In genomic region chr19:1355974-1356865, GRCh38 we compare ENCODE assay signal across 7 cellular contexts. TPM values are rescaled to one million over a fixed set of nuclear protein-coding genes. Genes with fewer than 3 reads are reported as not detected.
DNase-seq lines count a peak whose midpoint lies in the region; ATAC-seq and TF ChIP-seq lines count a peak whose summit lies in the region.

No MANE protein-coding gene starts in this region.

- no peaks in the 10 kb centered on the region for H3K27me3 Mint-ChIP-seq in activated T-helper 2 cell treated with anti-CD3 and anti-CD28 coated beads, Interferon-gamma antibody, Interleukin-2, Interleukin-4, amounts not matched to agents 10 μg/mL and 5 μg/mL and 100 μg/mL, durations not matched to agents 14 hours and 24 hours and 36 hours (ENCODE audit: low read depth)

- peaks cover 9 to 16% of the 10 kb centered on the region in 2 donors for H3K36me3 ChIP-seq in stomach smooth muscle (ENCODE audit: control insufficient read depth in 2 of 2, insufficient read depth in 2 of 2, low read length in 2 of 2)

- intact Hi-C loops in activated T-helper 2 cell treated with anti-CD3 and anti-CD28 coated beads, Interferon-gamma antibody, Interleukin-2, Interleukin-4, amounts not matched to agents 10 μg/mL and 5 μg/mL and 100 μg/mL, durations not matched to agents 14 hours and 24 hours and 36 hours (cut with micrococcal nuclease): no loop called here

- H3K4me3 ChIP-seq in HFF-Myc (replicated peaks; ENCODE audit: low read depth, low read length) (peak overlapping the region; percentile 73), iPS-18c (ENCODE audit: insufficient read depth, low read depth, low read length) (peak overlapping the region; percentile 83), stomach smooth muscle (ENCODE audit: low read length in 2 of 2) (peak overlapping the region; percentile 67 to 81)

- ATAC-seq in HG02938 (IDR thresholded peaks at IDR 0.05; ENCODE audit: unreplicated experiment): no peak
- no peak for ATAC-seq in HG03521 (IDR thresholded peaks at IDR 0.05; ENCODE audit: unreplicated experiment)

- peaks cover 39% of the 10 kb centered on the region for H3K36me3 Mint-ChIP-seq in activated T-helper 2 cell treated with anti-CD3 and anti-CD28 coated beads, Interferon-gamma antibody, Interleukin-2, Interleukin-4, amounts not matched to agents 10 μg/mL and 5 μg/mL and 100 μg/mL, durations not matched to agents 14 hours and 24 hours and 36 hours (ENCODE audit: low read depth)

- H3K27ac ChIP-seq in stomach smooth muscle (ENCODE audit: low read length): peak overlapping the region; percentile 49

- no peak for TF ChIP-seq CTCF in HFF-Myc (IDR thresholded peaks at IDR 0.05; ENCODE audit: low read depth, low read length, missing control alignments)

- H3K27ac Mint-ChIP-seq in activated T-helper 2 cell treated with anti-CD3 and anti-CD28 coated beads, Interferon-gamma antibody, Interleukin-2, Interleukin-4, amounts not matched to agents 10 μg/mL and 5 μg/mL and 100 μg/mL, durations not matched to agents 14 hours and 24 hours and 36 hours: peak overlapping the region; percentile 79

- H3K9me3 Mint-ChIP-seq in activated T-helper 2 cell treated with anti-CD3 and anti-CD28 coated beads, Interferon-gamma antibody, Interleukin-2, Interleukin-4, amounts not matched to agents 10 μg/mL and 5 μg/mL and 100 μg/mL, durations not matched to agents 14 hours and 24 hours and 36 hours: no peaks in the 10 kb centered on the region

- H3K4me3 Mint-ChIP-seq in activated T-helper 2 cell treated with anti-CD3 and anti-CD28 coated beads, Interferon-gamma antibody, Interleukin-2, Interleukin-4, amounts not matched to agents 10 μg/mL and 5 μg/mL and 100 μg/mL, durations not matched to agents 14 hours and 24 hours and 36 hours (ENCODE audit: low read depth): peak overlapping the region; percentile 96

- no peaks in the 10 kb centered on the region for H3K9me3 ChIP-seq in iPS-18c (ENCODE audit: control insufficient read depth, insufficient read depth, low read length)
- H3K9me3 ChIP-seq in stomach smooth muscle (ENCODE audit: control insufficient read depth in 2 of 2, low read length in 2 of 2): no peaks in the 10 kb centered on the region

- H3K9ac ChIP-seq in stomach smooth muscle (ENCODE audit: low read length in 2 of 2): peak overlapping the region; percentile 51 to 78

- DNase-seq in HFF-Myc (ENCODE audit: extremely low read depth, low read depth): no peak
- DNase-seq in activated T-helper 2 cell treated with anti-CD3 and anti-CD28 coated beads, Interferon-gamma antibody, Interleukin-2, Interleukin-4, amounts not matched to agents 10 μg/mL and 5 μg/mL and 100 μg/mL, durations not matched to agents 14 hours and 24 hours and 36 hours (ENCODE audit: low spot score): no peak
- DNase-seq in stimulated activated CD8-positive, alpha-beta memory T cell treated with anti-CD3 and anti-CD28 coated beads, Interleukin-4, amount 100 ng/mL, for 48 hours: no peak

- peaks cover 9% of the 10 kb centered on the region for H3K4me1 Mint-ChIP-seq in activated T-helper 2 cell treated with anti-CD3 and anti-CD28 coated beads, Interferon-gamma antibody, Interleukin-2, Interleukin-4, amounts not matched to agents 10 μg/mL and 5 μg/mL and 100 μg/mL, durations not matched to agents 14 hours and 24 hours and 36 hours (ENCODE audit: low read depth)

- H3K4me1 ChIP-seq in stomach smooth muscle (ENCODE audit: control insufficient read depth, insufficient read depth, low read length): peaks cover 42% of the 10 kb centered on the region

- no peaks in the 10 kb centered on the region for H3K27me3 ChIP-seq in stomach smooth muscle (ENCODE audit: control insufficient read depth in 1 of 2, insufficient read depth in 2 of 2, low read length in 2 of 2)

RNA-seq across cellular contexts. Expression of gene NDUFS7, which starts 27.5 kb away (rescaled TPM):
- total RNA-seq in activated T-helper 2 cell treated with anti-CD3 and anti-CD28 coated beads, Interferon-gamma antibody, Interleukin-2, Interleukin-4, amounts not matched to agents 10 μg/mL and 5 μg/mL and 100 μg/mL, durations not matched to agents 14 hours and 24 hours and 36 hours: 88.7 and 104 TPM in 2 replicates

RNA-seq across cellular contexts. Expression of gene GAMT, which starts 45.1 kb away (rescaled TPM):
- total RNA-seq in activated T-helper 2 cell treated with anti-CD3 and anti-CD28 coated beads, Interferon-gamma antibody, Interleukin-2, Interleukin-4, amounts not matched to agents 10 μg/mL and 5 μg/mL and 100 μg/mL, durations not matched to agents 14 hours and 24 hours and 36 hours: 30.6 and 33.9 TPM in 2 replicates

RNA-seq across cellular contexts. Expression of gene DAZAP1, which starts 51.2 kb away (rescaled TPM):
- 282 and 290 TPM in 2 replicates for total RNA-seq in activated T-helper 2 cell treated with anti-CD3 and anti-CD28 coated beads, Interferon-gamma antibody, Interleukin-2, Interleukin-4, amounts not matched to agents 10 μg/mL and 5 μg/mL and 100 μg/mL, durations not matched to agents 14 hours and 24 hours and 36 hours
